Comparison of ENCODE assay signal across 8 cellular contexts in genomic region chr18:45386256-45386655, GRCh38.
DNase-seq lines count a peak whose midpoint lies in the region; ATAC-seq, FAIRE-seq and TF ChIP-seq lines count a peak whose summit lies in the region.

No MANE protein-coding gene starts in this region.

- no TSS peak for BruUV-seq in endothelial cell of umbilical vein (replicated peaks; lab: Mats Ljungman, UMichigan)

- no peaks in the 10 kb centered on the region for H3K36me3 Mint-ChIP-seq in activated CD4-positive, alpha-beta T cell treated with anti-CD3 and anti-CD28 coated beads for 36 hours (ENCODE audit: low read depth)
- H3K36me3 Mint-ChIP-seq in activated CD4-positive, alpha-beta T cell treated with anti-CD3 and anti-CD28 coated beads, Interleukin-2, amount 10 ng/mL, durations not matched to agents 7 days and 5 days (ENCODE audit: low read depth): no peaks in the 10 kb centered on the region
- no peaks in the 10 kb centered on the region for H3K36me3 Mint-ChIP-seq in osteocyte (ENCODE audit: unreplicated experiment)

- H4K20me1 ChIP-seq in endothelial cell of umbilical vein (replicated peaks; ENCODE audit: control insufficient read depth, extremely low read depth, insufficient read depth, low read length): no peaks in the 10 kb centered on the region

- H3K4me3 ChIP-seq in endothelial cell of umbilical vein (replicated peaks in 1 of 3; ENCODE audit: insufficient read depth in 1 of 3, low read depth in 1 of 3, low read length in 3 of 3): no peak overlapping the region

- FAIRE-seq in endothelial cell of umbilical vein (lab: Jason Lieb, UNC): no peak

- TF ChIP-seq CTCF in endothelial cell of umbilical vein (IDR thresholded peaks at IDR 0.05; ENCODE audit: extremely low read depth in 1 of 2, insufficient read depth in 1 of 2, low read depth in 1 of 2, low read length in 2 of 2): no peak
- peak; percentile 56 for TF ChIP-seq CTCF in osteocyte (IDR thresholded peaks at IDR 0.05)

- H3K36me3 ChIP-seq in endothelial cell of umbilical vein (ENCODE audit: control insufficient read depth in 2 of 2, extremely low read depth in 1 of 2, insufficient read depth in 2 of 2, low read length in 2 of 2): no peaks in the 10 kb centered on the region

- POLR2A ChIA-PET in activated CD4-positive, alpha-beta T cell treated with anti-CD3 and anti-CD28 coated beads for 36 hours (lab: Charles Lee): no interaction called here
- POLR2A ChIA-PET in activated CD4-positive, alpha-beta T cell treated with anti-CD3 and anti-CD28 coated beads, Interleukin-2, amount 10 ng/mL, durations not matched to agents 7 days and 5 days (lab: Charles Lee): no interaction called here
- POLR2A ChIA-PET in endothelial cell of umbilical vein (lab: Charles Lee): no interaction called here

- CTCF ChIA-PET in activated CD4-positive, alpha-beta T cell treated with anti-CD3 and anti-CD28 coated beads for 36 hours (lab: Charles Lee): interaction anchor here (0.7 to 3.9 kb wide), 10 partner anchors 11 to 1815 kb away, joined by 3 to 14 read pairs (median 6); no protein-coding TSS in a partner anchor
- CTCF ChIA-PET in activated CD4-positive, alpha-beta T cell treated with anti-CD3 and anti-CD28 coated beads, Interleukin-2, amount 10 ng/mL, durations not matched to agents 7 days and 5 days (lab: Charles Lee): no interaction called here
- CTCF ChIA-PET in endothelial cell of umbilical vein (lab: Charles Lee): interaction anchor here (0.9 kb wide), 1 partner anchor 1767 kb away, joined by 3 read pairs; no protein-coding TSS in a partner anchor

- TF ChIP-seq POLR2A in endothelial cell of umbilical vein (IDR thresholded peaks at IDR 0.05; ENCODE audit: low read depth, low read length): no peak

- no peak overlapping the region for H3K27ac Mint-ChIP-seq in activated CD4-positive, alpha-beta T cell treated with anti-CD3 and anti-CD28 coated beads for 36 hours
- H3K27ac Mint-ChIP-seq in activated CD4-positive, alpha-beta T cell treated with anti-CD3 and anti-CD28 coated beads, Interleukin-2, amount 10 ng/mL, durations not matched to agents 7 days and 5 days: no peak overlapping the region
- no peak overlapping the region for H3K27ac Mint-ChIP-seq in osteocyte (ENCODE audit: unreplicated experiment)

- H3K4me3 Mint-ChIP-seq in activated CD4-positive, alpha-beta T cell treated with anti-CD3 and anti-CD28 coated beads for 36 hours: no peak overlapping the region
- no peak overlapping the region for H3K4me3 Mint-ChIP-seq in activated CD4-positive, alpha-beta T cell treated with anti-CD3 and anti-CD28 coated beads, Interleukin-2, amount 10 ng/mL, durations not matched to agents 7 days and 5 days
- no peak overlapping the region for H3K4me3 Mint-ChIP-seq in osteocyte (ENCODE audit: unreplicated experiment)

- H3K4me1 Mint-ChIP-seq in activated CD4-positive, alpha-beta T cell treated with anti-CD3 and anti-CD28 coated beads for 36 hours: no peaks in the 10 kb centered on the region
- H3K4me1 Mint-ChIP-seq in activated CD4-positive, alpha-beta T cell treated with anti-CD3 and anti-CD28 coated beads, Interleukin-2, amount 10 ng/mL, durations not matched to agents 7 days and 5 days: no peaks in the 10 kb centered on the region
- peaks cover 20% of the 10 kb centered on the region for H3K4me1 Mint-ChIP-seq in osteocyte (ENCODE audit: unreplicated experiment)

- H2AFZ ChIP-seq in endothelial cell of umbilical vein (ENCODE audit: low read depth, low read length): no peak overlapping the region

- ATAC-seq in activated CD4-positive, alpha-beta T cell treated with anti-CD3 and anti-CD28 coated beads for 36 hours: no peak
- ATAC-seq in HG02642 (IDR thresholded peaks at IDR 0.05; ENCODE audit: poor library complexity, unreplicated experiment) (no peak), HG02610 (IDR thresholded peaks at IDR 0.05; ENCODE audit: unreplicated experiment) (no peak)

- H3K79me2 ChIP-seq in endothelial cell of umbilical vein (ENCODE audit: control insufficient read depth, insufficient read depth, low read length): no peaks in the 10 kb centered on the region

- H3K9me3 Mint-ChIP-seq in activated CD4-positive, alpha-beta T cell treated with anti-CD3 and anti-CD28 coated beads for 36 hours (ENCODE audit: low read depth): no peaks in the 10 kb centered on the region
- H3K9me3 Mint-ChIP-seq in activated CD4-positive, alpha-beta T cell treated with anti-CD3 and anti-CD28 coated beads, Interleukin-2, amount 10 ng/mL, durations not matched to agents 7 days and 5 days: no peaks in the 10 kb centered on the region
- H3K9me3 Mint-ChIP-seq in osteocyte (ENCODE audit: unreplicated experiment): no peaks in the 10 kb centered on the region

- H3K9ac ChIP-seq in endothelial cell of umbilical vein (replicated peaks; ENCODE audit: extremely low read depth, insufficient read depth, low read length): no peak overlapping the region

- H3K27ac ChIP-seq in endothelial cell of umbilical vein (ENCODE audit: insufficient read depth, low read depth, low read length): no peak overlapping the region

- no peak overlapping the region for H3K4me2 ChIP-seq in endothelial cell of umbilical vein (ENCODE audit: insufficient read depth, low read length)

- peak; percentile 36 for DNase-seq in activated CD4-positive, alpha-beta T cell treated with anti-CD3 and anti-CD28 coated beads for 36 hours
- no peak for DNase-seq in activated CD4-positive, alpha-beta T cell treated with anti-CD3 and anti-CD28 coated beads, Interleukin-2, amount 10 ng/mL, durations not matched to agents 7 days and 5 days
- DNase-seq in NCI-H460 (ENCODE audit: extremely low read depth, low read depth) (peak; percentile 25), endothelial cell of umbilical vein (ENCODE audit: low read depth, low spot score) (peak; percentile 2), osteocyte (ENCODE audit: extremely low spot score, unreplicated experiment) (no peak)
- DNase-seq in activated CD4-positive, alpha-beta T cell treated with anti-CD3 and anti-CD28 coated beads for 4 hours: no peak

- H3K4me1 ChIP-seq in endothelial cell of umbilical vein (ENCODE audit: control insufficient read depth, extremely low read depth, insufficient read depth, low read length): no peaks in the 10 kb centered on the region

- dilution Hi-C loops in endothelial cell of umbilical vein (cut with MboI; ENCODE audit: extremely low pct_ligation_motif_present, low sequenced_read_pairs): no loop called here

- no peaks in the 10 kb centered on the region for H3K27me3 ChIP-seq in endothelial cell of umbilical vein (ENCODE audit: control insufficient read depth in 2 of 2, insufficient read depth in 2 of 2, low read length in 2 of 2)

- intact Hi-C loops in activated CD4-positive, alpha-beta T cell treated with anti-CD3 and anti-CD28 coated beads for 36 hours (cut with DNase I, micrococcal nuclease): loop anchor here in 1 of 2 experiments (10.0 kb wide), 1 partner anchor 711 kb away; no protein-coding TSS in a partner anchor
- intact Hi-C loops in endothelial cell of umbilical vein (cut with micrococcal nuclease): loop anchor here (10.0 kb wide), 1 partner anchor 111 kb away; no protein-coding TSS in a partner anchor

- H3K9me1 ChIP-seq in endothelial cell of umbilical vein (replicated peaks; ENCODE audit: control insufficient read depth, extremely low read depth, insufficient read depth, low read length): no peaks in the 10 kb centered on the region

- no peaks in the 10 kb centered on the region for H3K9me3 ChIP-seq in endothelial cell of umbilical vein (replicated peaks; ENCODE audit: control insufficient read depth, insufficient read depth, low read length)

- peaks cover 28% of the 10 kb centered on the region for H3K27me3 Mint-ChIP-seq in activated CD4-positive, alpha-beta T cell treated with anti-CD3 and anti-CD28 coated beads for 36 hours
- peaks cover 19% of the 10 kb centered on the region for H3K27me3 Mint-ChIP-seq in activated CD4-positive, alpha-beta T cell treated with anti-CD3 and anti-CD28 coated beads, Interleukin-2, amount 10 ng/mL, durations not matched to agents 7 days and 5 days
- H3K27me3 Mint-ChIP-seq in osteocyte (ENCODE audit: unreplicated experiment): peaks cover 21% of the 10 kb centered on the region

TF ChIP-seq in endothelial cell of umbilical vein, 7 proteins besides CTCF, POLR2A, EP300 and RAD21:
- TF ChIP-seq JUN (IDR thresholded peaks at IDR 0.05; ENCODE audit: borderline replicate concordance, insufficient read depth, insufficient read length, low read depth): no peak
- no peak for TF ChIP-seq POLR2AphosphoS5 (IDR thresholded peaks at IDR 0.05; ENCODE audit: insufficient read depth, low read depth, low read length)
- TF ChIP-seq, protein P1, sequence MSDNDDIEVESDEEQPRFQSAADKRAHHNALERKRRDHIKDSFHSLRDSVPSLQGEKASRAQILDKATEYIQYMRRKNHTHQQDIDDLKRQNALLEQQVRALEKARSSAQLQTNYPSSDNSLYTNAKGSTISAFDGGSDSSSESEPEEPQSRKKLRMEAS (IDR thresholded peaks at IDR 0.05; ENCODE audit: insufficient read depth, insufficient read length): no peak
- no peak for TF ChIP-seq EZH2 (IDR thresholded peaks at IDR 0.05; ENCODE audit: borderline replicate concordance, low read depth, low read length, severe bottlenecking)
- no peak for TF ChIP-seq MYC (IDR thresholded peaks at IDR 0.05; ENCODE audit: low read depth, low read length)
- TF ChIP-seq FOS (IDR thresholded peaks at IDR 0.05; ENCODE audit: borderline replicate concordance, insufficient read depth, low read length): no peak

Comparison
In these comparisons a context has a peak if more than half of its experiments do, and no peak if none do; other contexts are left out.
1. DNase-seq: peak in activated CD4-positive, alpha-beta T cell treated with anti-CD3 and anti-CD28 coated beads for 36 hours (single experiment), NCI-H460 (single experiment) and endothelial cell of umbilical vein (single experiment); none in activated CD4-positive, alpha-beta T cell treated with anti-CD3 and anti-CD28 coated beads, Interleukin-2, amount 10 ng/mL, durations not matched to agents 7 days and 5 days (single experiment), osteocyte (single experiment) and activated CD4-positive, alpha-beta T cell treated with anti-CD3 and anti-CD28 coated beads for 4 hours (0 of 2).